8 cellular contexts compared by ENCODE assay signal in genomic region chr1:55215194-55216021, GRCh38. TPM values are rescaled to one million over a fixed set of nuclear protein-coding genes. Genes with fewer than 3 reads are reported as not detected.
A peak's percentile ranks its signal among the peaks of the same experiment; 100 is the strongest.
DNase-seq lines count a peak whose midpoint lies in the region; ATAC-seq and TF ChIP-seq lines count a peak whose summit lies in the region.

A gene with protein sequence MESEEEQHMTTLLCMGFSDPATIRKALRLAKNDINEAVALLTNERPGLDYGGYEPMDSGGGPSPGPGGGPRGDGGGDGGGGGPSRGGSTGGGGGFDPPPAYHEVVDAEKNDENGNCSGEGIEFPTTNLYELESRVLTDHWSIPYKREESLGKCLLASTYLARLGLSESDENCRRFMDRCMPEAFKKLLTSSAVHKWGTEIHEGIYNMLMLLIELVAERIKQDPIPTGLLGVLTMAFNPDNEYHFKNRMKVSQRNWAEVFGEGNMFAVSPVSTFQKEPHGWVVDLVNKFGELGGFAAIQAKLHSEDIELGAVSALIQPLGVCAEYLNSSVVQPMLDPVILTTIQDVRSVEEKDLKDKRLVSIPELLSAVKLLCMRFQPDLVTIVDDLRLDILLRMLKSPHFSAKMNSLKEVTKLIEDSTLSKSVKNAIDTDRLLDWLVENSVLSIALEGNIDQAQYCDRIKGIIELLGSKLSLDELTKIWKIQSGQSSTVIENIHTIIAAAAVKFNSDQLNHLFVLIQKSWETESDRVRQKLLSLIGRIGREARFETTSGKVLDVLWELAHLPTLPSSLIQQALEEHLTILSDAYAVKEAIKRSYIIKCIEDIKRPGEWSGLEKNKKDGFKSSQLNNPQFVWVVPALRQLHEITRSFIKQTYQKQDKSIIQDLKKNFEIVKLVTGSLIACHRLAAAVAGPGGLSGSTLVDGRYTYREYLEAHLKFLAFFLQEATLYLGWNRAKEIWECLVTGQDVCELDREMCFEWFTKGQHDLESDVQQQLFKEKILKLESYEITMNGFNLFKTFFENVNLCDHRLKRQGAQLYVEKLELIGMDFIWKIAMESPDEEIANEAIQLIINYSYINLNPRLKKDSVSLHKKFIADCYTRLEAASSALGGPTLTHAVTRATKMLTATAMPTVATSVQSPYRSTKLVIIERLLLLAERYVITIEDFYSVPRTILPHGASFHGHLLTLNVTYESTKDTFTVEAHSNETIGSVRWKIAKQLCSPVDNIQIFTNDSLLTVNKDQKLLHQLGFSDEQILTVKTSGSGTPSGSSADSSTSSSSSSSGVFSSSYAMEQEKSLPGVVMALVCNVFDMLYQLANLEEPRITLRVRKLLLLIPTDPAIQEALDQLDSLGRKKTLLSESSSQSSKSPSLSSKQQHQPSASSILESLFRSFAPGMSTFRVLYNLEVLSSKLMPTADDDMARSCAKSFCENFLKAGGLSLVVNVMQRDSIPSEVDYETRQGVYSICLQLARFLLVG (N-terminal part only) (minus strand): TSS chr1:55215364. CDS start chr1:55215113, 251 bp downstream.

- TF ChIP-seq CTCF in cardiac fibroblast (IDR thresholded peaks at IDR 0.05; ENCODE audit: low read depth, low read length) = no peak

- DNase-seq in A172 (ENCODE audit: low spot score) = peak; percentile 18
- peak; percentile 70 for DNase-seq in NCI-H2171 (lab: John Stamatoyannopoulos, UW)
- DNase-seq in activated CD4-positive, CD25-positive, alpha-beta regulatory T cell (lab: John Stamatoyannopoulos, UW) = peak; percentile 54 to 78 (median 64)
- DNase-seq in cardiac fibroblast (ENCODE audit: low read depth in 2 of 2) = peak; percentile 63 to 74
- DNase-seq in iris pigment epithelial cell (ENCODE audit: low read depth) = peak; percentile 62
- peak; percentile 75 for DNase-seq in stimulated activated CD4-positive, alpha-beta T cell treated with anti-CD3 and anti-CD28 coated beads, Interleukin-12 subunit alpha, Interleukin-12 subunit beta, amount 100 ng/mL, for 4 hours

- peak within 1 kb of the TSS; percentile 73 to 85 for H3K4me3 ChIP-seq in cardiac fibroblast (replicated peaks in 1 of 2; ENCODE audit: low read depth in 2 of 2, low read length in 2 of 2)

- ATAC-seq in GM18519 (IDR thresholded peaks at IDR 0.05; ENCODE audit: low FRiP score, unreplicated experiment) (peak; percentile 48), HG03025 (IDR thresholded peaks at IDR 0.05; ENCODE audit: low FRiP score, unreplicated experiment) (peak; percentile 71)

RNA-seq across cellular contexts. Expression of the gene that starts here (rescaled TPM):
- 20.6 and 22.1 TPM in 2 replicates for total RNA-seq in A172 (2014; rRNA removed; shearing (Covaris generic))

Comparison
In these comparisons a context has a peak if more than half of its experiments do, and no peak if none do; other contexts are left out.
1. Peak in every context shown above with its lines: DNase-seq, ATAC-seq and H3K4me3 ChIP-seq.
2. DNase-seq: peak in every context shown above with its lines; median percentile 75 in stimulated activated CD4-positive, alpha-beta T cell treated with anti-CD3 and anti-CD28 coated beads, Interleukin-12 subunit alpha, Interleukin-12 subunit beta, amount 100 ng/mL, for 4 hours; 70 in NCI-H2171; 68 in cardiac fibroblast; 64 in activated CD4-positive, CD25-positive, alpha-beta regulatory T cell; 62 in iris pigment epithelial cell; 18 in A172.